In genomic region chr18:22983175-22983574, GRCh38 we compare ENCODE assay signal across 8 cellular contexts. TPM values are rescaled to one million over a fixed set of nuclear protein-coding genes. Genes with fewer than 3 reads are reported as not detected.
DNase-seq lines count a peak whose midpoint lies in the region; ATAC-seq and TF ChIP-seq lines count a peak whose summit lies in the region.

No MANE protein-coding gene starts in this region.

- no peaks in the 10 kb centered on the region for H3K9me3 Mint-ChIP-seq in osteocyte (ENCODE audit: unreplicated experiment)

- peaks cover 3% of the 10 kb centered on the region for H3K36me3 Mint-ChIP-seq in osteocyte (ENCODE audit: unreplicated experiment)

- no peak overlapping the region for H3K4me3 Mint-ChIP-seq in osteocyte (ENCODE audit: unreplicated experiment)

- no peak for ATAC-seq in GM21447 (IDR thresholded peaks at IDR 0.05; ENCODE audit: unreplicated experiment)
- no peak for ATAC-seq in HG02759 (IDR thresholded peaks at IDR 0.05; ENCODE audit: unreplicated experiment)

- TF ChIP-seq CTCF in osteocyte (IDR thresholded peaks at IDR 0.05) = peak; percentile 67

- DNase-seq in NOMO-1 treated with DMSO at 0.1 percent for 48 hours (lab: John Stamatoyannopoulos, UW; ENCODE audit: unreplicated experiment) = peak; percentile 39
- no peak for DNase-seq in NOMO-1 treated with dmso at 0.1 percent for 144 hours (lab: John Stamatoyannopoulos, UW; ENCODE audit: unreplicated experiment)
- peak; percentile 48 for DNase-seq in NCI-H69 (lab: John Stamatoyannopoulos, UW)
- DNase-seq in dermis microvascular lymphatic vessel endothelial cell (ENCODE audit: low read depth in 2 of 2) = peak; percentile 52 to 65
- DNase-seq in osteocyte (ENCODE audit: extremely low spot score, unreplicated experiment) = no peak
- DNase-seq in NCI-H510A treated with DMSO at 0.1 percent for 48 hours (lab: John Stamatoyannopoulos, UW) = no peak

- no peak overlapping the region for H3K27ac Mint-ChIP-seq in osteocyte (ENCODE audit: unreplicated experiment)

- no peaks in the 10 kb centered on the region for H3K27me3 Mint-ChIP-seq in osteocyte (ENCODE audit: unreplicated experiment)

- H3K4me1 Mint-ChIP-seq in osteocyte (ENCODE audit: unreplicated experiment) = peaks cover 6% of the 10 kb centered on the region

RNA-seq across cellular contexts. Expression of gene RBBP8, which starts 50.0 kb away (rescaled TPM):
- 10.5 and 14.0 TPM in 2 replicates for total RNA-seq in dermis microvascular lymphatic vessel endothelial cell
- total RNA-seq in osteocyte = 19.3 and 21.9 TPM in 2 replicates

Comparison
In these comparisons a context has a peak if more than half of its experiments do, and no peak if none do; other contexts are left out.
1. DNase-seq: peak in NOMO-1 treated with DMSO at 0.1 percent for 48 hours (single experiment), NCI-H69 (single experiment) and dermis microvascular lymphatic vessel endothelial cell (2 of 2); none in NOMO-1 treated with dmso at 0.1 percent for 144 hours (single experiment), osteocyte (single experiment) and NCI-H510A treated with DMSO at 0.1 percent for 48 hours (single experiment).